In the genomic region with DNA sequence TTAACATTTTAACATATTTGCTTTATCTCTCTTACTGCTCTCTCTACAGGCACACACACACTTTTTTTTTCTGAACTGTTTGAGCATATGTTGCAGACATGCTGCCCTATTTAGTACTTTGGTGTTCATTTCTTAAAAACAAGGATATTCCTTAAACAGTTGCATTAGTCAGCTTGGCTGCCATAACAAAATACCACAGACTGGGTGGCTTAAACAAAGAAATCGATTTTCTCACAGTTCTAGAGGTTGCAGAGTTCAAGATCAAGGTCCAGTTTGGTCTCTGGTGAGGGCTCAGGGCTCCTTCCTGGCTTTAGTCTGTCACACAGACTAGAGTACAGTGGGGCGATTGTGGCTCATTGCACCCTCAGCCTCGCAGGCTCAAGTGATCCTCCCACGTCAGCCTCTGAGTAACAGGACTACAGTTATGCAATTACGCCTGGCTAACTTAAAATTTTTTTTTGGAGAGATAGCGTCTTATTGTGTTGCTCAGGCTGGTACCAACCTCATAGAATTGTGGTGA, we compare ENCODE assay signal across 1 cellular context.
TF ChIP-seq lines count a peak whose summit lies in the region.

No MANE protein-coding gene starts in this region.

TF ChIP-seq in A549, 52 proteins besides CTCF, POLR2A, EP300 and RAD21:
- TF ChIP-seq BHLHE40 (IDR thresholded peaks at IDR 0.05; ENCODE audit: low read depth, low read length) (no peak), CHD4 (IDR thresholded peaks at IDR 0.05; ENCODE audit: borderline replicate concordance) (no peak), HDAC2 (IDR thresholded peaks at IDR 0.05) (no peak), RCOR1 (IDR thresholded peaks at IDR 0.05; ENCODE audit: low read depth, low read length) (no peak)
TF ChIP-seq in A549: peak in this region for 0.
